ENCODE assay signal across 8 cellular contexts in genomic region chr7:76359111-76359986, GRCh38. TPM values are rescaled to one million over a fixed set of nuclear protein-coding genes. Genes with fewer than 3 reads are reported as not detected.
DNase-seq lines count a peak whose midpoint lies in the region; ATAC-seq lines count a peak whose summit lies in the region.

No MANE protein-coding gene starts in this region.

- CTCF ChIA-PET in naive thymus-derived CD4-positive, alpha-beta T cell (lab: Charles Lee): interaction anchor here (0.8 to 2.3 kb wide), 6 partner anchors 37 to 364 kb away, joined by 3 to 15 read pairs (median 4); no protein-coding TSS in a partner anchor

- peak overlapping the region; percentile 66 to 99 (median 93) for H3K27ac Mint-ChIP-seq in naive thymus-derived CD4-positive, alpha-beta T cell
- peak overlapping the region; percentile 99 for H3K27ac Mint-ChIP-seq in stimulated activated naive B cell treated with anti-CD40 and anti-IgM and Interleukin-4, amounts not matched to agents 10 μg/mL and 1 μg/mL and 100 μg/mL, for 72 hours

- POLR2A ChIA-PET in naive thymus-derived CD4-positive, alpha-beta T cell (lab: Charles Lee): interaction anchor here (0.6 to 4.2 kb wide), 12 partner anchors 10 to 996 kb away, joined by 3 to 57 read pairs (median 4); partner anchors contain the start of gene HSPB1

- peaks cover 0 to 14% (median 0%) of the 10 kb centered on the region in 3 experiments for H3K36me3 ChIP-seq in naive thymus-derived CD4-positive, alpha-beta T cell (ENCODE audit: control insufficient read depth in 2 of 3, insufficient read depth in 3 of 3, low read length in 3 of 3)

- H3K27me3 ChIP-seq in naive thymus-derived CD4-positive, alpha-beta T cell (ENCODE audit: control insufficient read depth in 2 of 2, insufficient read depth in 2 of 2, low read length in 2 of 2): no peaks in the 10 kb centered on the region

- H3K4me1 Mint-ChIP-seq in naive thymus-derived CD4-positive, alpha-beta T cell: peaks cover 28 to 46% (median 43%) of the 10 kb centered on the region in 7 donors
- peaks cover 22 to 46% of the 10 kb centered on the region in 2 donors for H3K4me1 Mint-ChIP-seq in stimulated activated naive B cell treated with anti-CD40 and anti-IgM and Interleukin-4, amounts not matched to agents 10 μg/mL and 1 μg/mL and 100 μg/mL, for 72 hours

- peak overlapping the region; percentile 84 to 99 (median 95) for H3K4me3 Mint-ChIP-seq in naive thymus-derived CD4-positive, alpha-beta T cell
- H3K4me3 Mint-ChIP-seq in stimulated activated naive B cell treated with anti-CD40 and anti-IgM and Interleukin-4, amounts not matched to agents 10 μg/mL and 1 μg/mL and 100 μg/mL, for 72 hours: peak overlapping the region; percentile 93 to 98

- no peaks in the 10 kb centered on the region for H3K9me3 ChIP-seq in naive thymus-derived CD4-positive, alpha-beta T cell (ENCODE audit: control insufficient read depth in 2 of 3, low read length in 3 of 3)

- peaks cover 4 to 31% of the 10 kb centered on the region in 2 donors for H3K4me1 ChIP-seq in naive thymus-derived CD4-positive, alpha-beta T cell (ENCODE audit: control insufficient read depth in 2 of 2, insufficient read depth in 2 of 2, low read length in 2 of 2)

- intact Hi-C loops in naive thymus-derived CD4-positive, alpha-beta T cell (cut with micrococcal nuclease): loop anchor here (1.0 to 5.0 kb wide), 10 partner anchors 34 to 1702 kb away; partner anchors contain the start of genes GTF2I (in 2 of the 2), RHBDD2 (in 2 of the 2), HIP1 (in 1 of the 2) and POR (in 1 of the 2)

- H3K4me3 ChIP-seq in naive thymus-derived CD4-positive, alpha-beta T cell (ENCODE audit: low read length): peak overlapping the region; percentile 72

- H3K27me3 Mint-ChIP-seq in naive thymus-derived CD4-positive, alpha-beta T cell: no peaks in the 10 kb centered on the region
- H3K27me3 Mint-ChIP-seq in stimulated activated naive B cell treated with anti-CD40 and anti-IgM and Interleukin-4, amounts not matched to agents 10 μg/mL and 1 μg/mL and 100 μg/mL, for 72 hours: no peaks in the 10 kb centered on the region

- DNase-seq in EH (ENCODE audit: low read depth): peak; percentile 99
- peak; percentile 93 for DNase-seq in GOT3 (lab: John Stamatoyannopoulos, UW)
- peak; percentile 100 for DNase-seq in LHCN-M2 (ENCODE audit: low read depth)
- DNase-seq in RKO (ENCODE audit: low spot score): peak; percentile 99
- peak; percentile 79 to 92 for DNase-seq in activated T-helper 1 cell treated with anti-CD3 and anti-CD28 coated beads, Interleukin-2, amount 50 U/mL, for 16 hours (ENCODE audit: low read depth in 1 of 2, low spot score in 1 of 2)
- DNase-seq in fibroblast of gingiva (ENCODE audit: low read depth): peak; percentile 98
- peak; percentile 87 to 96 (median 95) for DNase-seq in naive thymus-derived CD4-positive, alpha-beta T cell
- DNase-seq in stimulated activated naive B cell treated with anti-CD40 and anti-IgM and Interleukin-4, amounts not matched to agents 10 μg/mL and 1 μg/mL and 100 μg/mL, for 72 hours: peak; percentile 93

- peaks cover 4 to 20% (median 14%) of the 10 kb centered on the region in 5 donors for H3K36me3 Mint-ChIP-seq in naive thymus-derived CD4-positive, alpha-beta T cell
- H3K36me3 Mint-ChIP-seq in stimulated activated naive B cell treated with anti-CD40 and anti-IgM and Interleukin-4, amounts not matched to agents 10 μg/mL and 1 μg/mL and 100 μg/mL, for 72 hours: peaks cover 27 to 31% of the 10 kb centered on the region in 2 donors

- H3K9me3 Mint-ChIP-seq in naive thymus-derived CD4-positive, alpha-beta T cell: no peaks in the 10 kb centered on the region
- H3K9me3 Mint-ChIP-seq in stimulated activated naive B cell treated with anti-CD40 and anti-IgM and Interleukin-4, amounts not matched to agents 10 μg/mL and 1 μg/mL and 100 μg/mL, for 72 hours: no peaks in the 10 kb centered on the region

- ATAC-seq in naive thymus-derived CD4-positive, alpha-beta T cell: peak; percentile 94
- ATAC-seq in stimulated activated naive B cell treated with anti-CD40 and anti-IgM and Interleukin-4, amounts not matched to agents 10 μg/mL and 1 μg/mL and 100 μg/mL, for 72 hours (replicated peaks): peak; percentile 92 to 94

- H3K27ac ChIP-seq in naive thymus-derived CD4-positive, alpha-beta T cell (ENCODE audit: low read depth, low read length): peak overlapping the region; percentile 92

RNA-seq across cellular contexts. Expression of gene YWHAG, which starts 0.6 kb away (rescaled TPM):
- total RNA-seq in LHCN-M2 (2014; rRNA removed): 130 and 167 TPM in 2 replicates
- polyA plus RNA-seq in LHCN-M2 (2012): 152 TPM
- total RNA-seq in naive thymus-derived CD4-positive, alpha-beta T cell: 10 to 100 TPM; 27.7 to 98.3 (median 39.6) TPM
- polyA plus RNA-seq in naive thymus-derived CD4-positive, alpha-beta T cell: 1 to 10 TPM; 1.4 to 1.6 TPM

RNA-seq across cellular contexts. Expression of gene SSC4D, which starts 50.1 kb away (rescaled TPM):
- total RNA-seq in LHCN-M2 (2014; rRNA removed): 0.29 and 0.71 TPM in 2 replicates
- 0.75 TPM for polyA plus RNA-seq in LHCN-M2 (2012)
- total RNA-seq in naive thymus-derived CD4-positive, alpha-beta T cell: under 1 TPM in 1 of 5 experiments, not detected in 4; 0.24 TPM
- under 1 TPM in 1 of 2 donors, not detected in 1; 0.35 TPM for polyA plus RNA-seq in naive thymus-derived CD4-positive, alpha-beta T cell

RNA-seq across cellular contexts. Expression of gene HSPB1, which starts 56.9 kb away (rescaled TPM):
- total RNA-seq in LHCN-M2 (2014; rRNA removed): 189 and 208 TPM in 2 replicates
- 1,772 TPM for polyA plus RNA-seq in LHCN-M2 (2012)
- total RNA-seq in naive thymus-derived CD4-positive, alpha-beta T cell: 10 to 100 TPM; 26.3 to 47.2 (median 40.5) TPM
- polyA plus RNA-seq in naive thymus-derived CD4-positive, alpha-beta T cell: 10 to 100 TPM; 68.6 to 93.5 TPM

Comparison
In these comparisons a context has a peak if more than half of its experiments do, and no peak if none do; other contexts are left out.
1. Peak in every context shown above with its lines: DNase-seq, ATAC-seq, H3K4me3 ChIP-seq and H3K27ac ChIP-seq.